Comparison of ENCODE assay signal across 11 cellular contexts in the genomic region with DNA sequence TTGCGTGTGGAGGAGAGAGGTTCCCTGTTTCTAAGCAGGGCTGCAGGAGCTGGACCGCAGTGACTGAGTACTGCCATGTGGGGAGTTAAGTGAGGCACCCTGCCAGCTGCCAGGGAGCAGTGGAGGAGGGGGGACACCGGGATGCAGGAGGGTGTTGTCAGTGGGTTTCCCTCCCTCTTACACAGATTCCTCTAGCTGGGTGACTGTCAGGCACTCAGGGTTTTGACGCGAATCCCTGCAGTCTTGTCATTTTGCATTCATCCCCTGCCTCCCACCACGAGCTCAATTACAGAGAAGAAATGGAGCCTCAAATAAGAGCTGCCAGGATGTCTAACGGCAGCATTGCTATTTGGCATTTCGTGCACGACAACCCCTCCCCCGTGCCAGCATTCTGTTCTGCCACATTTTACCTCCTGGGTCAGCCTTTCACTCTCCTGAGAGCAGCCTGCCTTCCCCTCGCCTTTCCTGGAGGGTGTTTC.
DNase-seq lines count a peak whose midpoint lies in the region; ATAC-seq, FAIRE-seq and TF ChIP-seq lines count a peak whose summit lies in the region.
"Had no signal": no experiment of that assay in that cellular context is flagged by ENCODE, and none has a peak within 500 bp of the region (broad histone marks: within the 10 kb centered on the region; RNA-seq: fewer than 3 reads in every experiment).

No MANE protein-coding gene starts in this region.

- no peak overlapping the region for H3K4me3 Mint-ChIP-seq in CD8-positive, alpha-beta T cell
- H3K4me3 Mint-ChIP-seq in T-cell, result no peak overlapping the region
- no peak overlapping the region for H3K4me3 Mint-ChIP-seq in Calu3 (ENCODE audit: low read depth, unreplicated experiment)

- H3K36me3 ChIP-seq in A673 (ENCODE audit: insufficient read depth, low read length, poor library complexity, severe bottlenecking) (no peaks in the 10 kb centered on the region), small intestine (ENCODE audit: control insufficient read depth in 2 of 2, insufficient read depth in 2 of 2, low read length in 2 of 2) (peaks cover 0 to 10% of the 10 kb centered on the region in 2 donors)
- H3K36me3 ChIP-seq in CD8-positive, alpha-beta T cell (ENCODE audit: insufficient read depth, low read length), result peaks cover 80% of the 10 kb centered on the region
- H3K36me3 ChIP-seq: ovary had no signal

- TF ChIP-seq CTCF in A673 (conservative IDR thresholded peaks at IDR 0.05; ENCODE audit: low read depth, low read length) (no peak), Calu3 (IDR thresholded peaks at IDR 0.05; ENCODE audit: unreplicated experiment) (no peak)
- TF ChIP-seq CTCF in CD8-positive, alpha-beta T cell (IDR thresholded peaks at IDR 0.05), result no peak

- ATAC-seq in CD8-positive, alpha-beta T cell, result no peak
- no peak for ATAC-seq in T-cell (replicated peaks in 1 of 4)

- POLR2A ChIA-PET in A673 (lab: Charles Lee; ENCODE audit: low non-redundant PET) (no interaction called here), T-cell (lab: Charles Lee) (no interaction called here)
- POLR2A ChIA-PET in CD8-positive, alpha-beta T cell (lab: Charles Lee), result interaction anchor here (1.3 kb wide), 1 partner anchor 45 kb away, joined by 3 read pairs; no protein-coding TSS in a partner anchor

- H3K9me3 ChIP-seq in A673 (ENCODE audit: low read depth, low read length, poor library complexity, severe bottlenecking) (no peaks in the 10 kb centered on the region), small intestine (ENCODE audit: control insufficient read depth, low read depth) (no peaks in the 10 kb centered on the region)
- H3K9me3 ChIP-seq in CD8-positive, alpha-beta T cell (ENCODE audit: low read length), result no peaks in the 10 kb centered on the region
- H3K9me3 ChIP-seq: ovary had no signal

- H3K36me3 Mint-ChIP-seq in CD8-positive, alpha-beta T cell, result peaks cover 98% of the 10 kb centered on the region
- H3K36me3 Mint-ChIP-seq in T-cell, result peaks cover 86% of the 10 kb centered on the region
- H3K36me3 Mint-ChIP-seq in Calu3 (ENCODE audit: insufficient read depth, unreplicated experiment), result no peaks in the 10 kb centered on the region

- H3K4me1 ChIP-seq in A673 (ENCODE audit: insufficient read depth, low read length, poor library complexity, severe bottlenecking) (no peaks in the 10 kb centered on the region), small intestine (ENCODE audit: control insufficient read depth in 2 of 2, insufficient read depth in 1 of 2, low read depth in 1 of 2, low read length in 1 of 2) (no peaks in the 10 kb centered on the region)
- no peaks in the 10 kb centered on the region for H3K4me1 ChIP-seq in CD8-positive, alpha-beta T cell (ENCODE audit: insufficient read depth, low read length)

- intact Hi-C loops in A673 (cut with micrococcal nuclease; ENCODE audit: unreplicated experiment) (no loop called here), Calu3 (cut with micrococcal nuclease; ENCODE audit: unreplicated experiment) (no loop called here)
- intact Hi-C loops in CD8-positive, alpha-beta T cell (cut with DNase I, micrococcal nuclease), result no loop called here

- CTCF ChIA-PET in A673 (lab: Charles Lee), result no interaction called here
- CTCF ChIA-PET in CD8-positive, alpha-beta T cell (lab: Charles Lee), result interaction anchor here (1.0 to 1.7 kb wide), 2 partner anchors 12 to 19 kb away, joined by 3 to 4 read pairs; no protein-coding TSS in a partner anchor
- CTCF ChIA-PET in T-cell (lab: Charles Lee), result no interaction called here
- CTCF ChIA-PET in Calu3 (lab: Charles Lee), result no interaction called here

- BruUV-seq in A673 (replicated peaks; lab: Mats Ljungman, UMichigan), result no TSS peak
- BruUV-seq in Calu3 (replicated peaks; lab: Mats Ljungman, UMichigan), result no TSS peak

- H3K27ac ChIP-seq in A673 (ENCODE audit: low read depth, low read length, poor library complexity, severe bottlenecking) (no peak overlapping the region), small intestine (ENCODE audit: low read depth in 1 of 2, low read length in 1 of 2) (no peak overlapping the region)
- H3K27ac ChIP-seq in CD8-positive, alpha-beta T cell (ENCODE audit: low read depth, low read length), result no peak overlapping the region
- H3K27ac ChIP-seq: C4-2B, ovary had no signal

- H3K27ac Mint-ChIP-seq in CD8-positive, alpha-beta T cell, result peak overlapping the region; percentile 62
- H3K27ac Mint-ChIP-seq in T-cell (peak overlapping the region; percentile 58 to 66), Calu3 (ENCODE audit: unreplicated experiment) (no peak overlapping the region)

- H3K27me3 Mint-ChIP-seq in CD8-positive, alpha-beta T cell (ENCODE audit: low read depth), result no peaks in the 10 kb centered on the region
- H3K27me3 Mint-ChIP-seq in T-cell (no peaks in the 10 kb centered on the region), Calu3 (ENCODE audit: unreplicated experiment) (no peaks in the 10 kb centered on the region)

- H3K4me1 Mint-ChIP-seq in CD8-positive, alpha-beta T cell (ENCODE audit: low read depth), result no peaks in the 10 kb centered on the region
- H3K4me1 Mint-ChIP-seq in T-cell, result peaks cover 6 to 7% (median 7%) of the 10 kb centered on the region in 3 donors
- no peaks in the 10 kb centered on the region for H3K4me1 Mint-ChIP-seq in Calu3 (ENCODE audit: low read depth, unreplicated experiment)

- WGBS in small intestine, 3 donors, result 66 to 86% (median 83%) methylated on average over 11 of the region's 11 CpGs

- peaks cover 14% of the 10 kb centered on the region for H3K27me3 ChIP-seq in A673 (replicated peaks; ENCODE audit: insufficient read depth, low read depth, low read length, poor library complexity)
- H3K27me3 ChIP-seq in CD8-positive, alpha-beta T cell (ENCODE audit: insufficient read depth, low read length), result no peaks in the 10 kb centered on the region
- H3K27me3 ChIP-seq in small intestine (ENCODE audit: control insufficient read depth in 2 of 2, insufficient read depth in 2 of 2, low read length in 2 of 2), result no peaks in the 10 kb centered on the region
- H3K27me3 ChIP-seq: ovary had no signal

- H3K4me3 ChIP-seq in A673 (ENCODE audit: low read depth, low read length, poor library complexity, severe bottlenecking) (no peak overlapping the region), small intestine (ENCODE audit: low read depth in 1 of 2, low read length in 2 of 2) (no peak overlapping the region)
- no peak overlapping the region for H3K4me3 ChIP-seq in CD8-positive, alpha-beta T cell (ENCODE audit: low read depth, low read length)
- H3K4me3 ChIP-seq: ovary had no signal

- no peaks in the 10 kb centered on the region for H3K9me3 Mint-ChIP-seq in CD8-positive, alpha-beta T cell
- H3K9me3 Mint-ChIP-seq in T-cell, result no peaks in the 10 kb centered on the region
- no peaks in the 10 kb centered on the region for H3K9me3 Mint-ChIP-seq in Calu3 (ENCODE audit: low read depth, unreplicated experiment)

- DNase-seq in A673 (ENCODE audit: low spot score) (peak; percentile 50), T-cell (no peak), hippocampal formation (lab: John Stamatoyannopoulos, UW) (peak; percentile 46 to 78), Calu3 (no peak), small intestine (no peak)
- DNase-seq in CD8-positive, alpha-beta T cell, result no peak
- no peak for DNase-seq in activated CD4-positive, alpha-beta T cell treated with anti-CD3 and anti-CD28 coated beads for 1 hour
- DNase-seq in stimulated activated naive CD4-positive, alpha-beta T cell treated with Interleukin-2 at 50 U/mL for 16 hours (lab: John Stamatoyannopoulos, UW), result no peak
- DNase-seq: NCI-H748 treated with DMSO at 0.1 percent for 48 hours, ovary had no signal

- no peak for FAIRE-seq in small intestine (lab: Jason Lieb, UNC)

Comparison
In these comparisons a context has a peak if more than half of its experiments do, and no peak if none do; other contexts are left out.
1. DNase-seq: peak in A673 (single experiment) and hippocampal formation (2 of 2); none in CD8-positive, alpha-beta T cell (0 of 7), T-cell (0 of 34), Calu3 (single experiment), activated CD4-positive, alpha-beta T cell treated with anti-CD3 and anti-CD28 coated beads for 1 hour (single experiment), stimulated activated naive CD4-positive, alpha-beta T cell treated with Interleukin-2 at 50 U/mL for 16 hours (single experiment) and small intestine (single experiment).